ENCODE assay signal across 1 cellular context in genomic region chr3:98901032-98901464, GRCh38.
A peak's percentile ranks its signal among the peaks of the same experiment; 100 is the strongest.
TF ChIP-seq lines count a peak whose summit lies in the region.

No MANE protein-coding gene starts in this region.

TF ChIP-seq in HEK293, 187 proteins besides CTCF, POLR2A, EP300 and RAD21 (continued from another document):
- TF ChIP-seq ZNF518A (tag by site-specific recombination; conservative IDR thresholded peaks at IDR 0.05; ENCODE audit: low read depth) (no peak), ZBTB21 (tag by site-specific recombination; IDR thresholded peaks at IDR 0.05) (no peak), ZNF433 (tag by site-specific recombination; IDR thresholded peaks at IDR 0.05; ENCODE audit: low read depth) (no peak), ZNF48 (tag by site-specific recombination; IDR thresholded peaks at IDR 0.05) (no peak), ZNF18 (tag by site-specific recombination; IDR thresholded peaks at IDR 0.05) (no peak), ZNF585B (tag by site-specific recombination; IDR thresholded peaks at IDR 0.05) (no peak), ZNF19 (tag by site-specific recombination; IDR thresholded peaks at IDR 0.05; ENCODE audit: low read depth) (no peak), ZSCAN16 (tag by site-specific recombination; IDR thresholded peaks at IDR 0.05) (no peak), ZNF600 (tag by site-specific recombination; IDR thresholded peaks at IDR 0.05) (peak; percentile 46; the same call in 1 of the 2 replicates), PBX3 (CRISPR knock-in tag; IDR thresholded peaks at IDR 0.05) (no peak), ZBTB49 (tag by site-specific recombination; IDR thresholded peaks at IDR 0.05; ENCODE audit: low read depth) (no peak), IKZF3 (tag by site-specific recombination; IDR thresholded peaks at IDR 0.05) (no peak), GFI1B (tag by site-specific recombination; IDR thresholded peaks at IDR 0.05) (no peak), ZBTB6 (tag by site-specific recombination; IDR thresholded peaks at IDR 0.05) (peak; percentile 81), ZNF785 (tag by site-specific recombination; IDR thresholded peaks at IDR 0.05) (no peak), ZNF555 (tag by site-specific recombination; conservative IDR thresholded peaks at IDR 0.05) (no peak), ELK4 (IDR thresholded peaks at IDR 0.05; ENCODE audit: borderline replicate concordance, low read depth, low read length) (no peak), ZNF677 (tag by site-specific recombination; IDR thresholded peaks at IDR 0.05) (no peak)
